In the genomic region with DNA sequence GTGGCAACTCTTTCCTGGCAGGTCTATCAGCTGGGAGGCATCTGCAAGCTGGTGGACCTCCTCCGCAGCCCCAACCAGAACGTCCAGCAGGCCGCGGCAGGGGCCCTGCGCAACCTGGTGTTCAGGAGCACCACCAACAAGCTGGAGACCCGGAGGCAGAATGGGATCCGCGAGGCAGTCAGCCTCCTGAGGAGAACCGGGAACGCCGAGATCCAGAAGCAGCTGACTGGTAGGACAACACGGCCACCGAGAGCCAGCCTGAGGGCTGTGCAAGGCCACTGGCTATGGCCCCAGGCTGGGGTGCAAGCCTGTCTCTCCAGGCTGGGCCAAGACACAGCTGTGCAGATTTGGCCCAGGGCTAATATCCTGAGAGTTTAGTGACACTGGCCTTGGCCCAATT, we compare ENCODE assay signal across 1 cellular context.
TF ChIP-seq lines count a peak whose summit lies in the region.

No MANE protein-coding gene starts in this region.

TF ChIP-seq in H1, 55 proteins besides CTCF, POLR2A, EP300 and RAD21 (continued from another document):
- TF ChIP-seq EGR1 (IDR thresholded peaks at IDR 0.05; ENCODE audit: borderline replicate concordance, low read depth, low read length) (no peak), ATF2 (IDR thresholded peaks at IDR 0.05; ENCODE audit: low read length) (no peak), PHF8 (conservative IDR thresholded peaks at IDR 0.05; ENCODE audit: low read depth, low read length) (no peak), JUND (IDR thresholded peaks at IDR 0.05; ENCODE audit: low read length) (no peak), SP1 (IDR thresholded peaks at IDR 0.05; ENCODE audit: low read depth, low read length) (no peak), GTF2F1 (IDR thresholded peaks at IDR 0.05; ENCODE audit: borderline replicate concordance, low read depth, low read length) (no peak), TBP (IDR thresholded peaks at IDR 0.05; ENCODE audit: low read depth, low read length) (no peak), JUN (IDR thresholded peaks at IDR 0.05; ENCODE audit: low read depth, low read length) (no peak), KDM1A (IDR thresholded peaks at IDR 0.05; ENCODE audit: borderline replicate concordance, low read length) (no peak), NRF1 (IDR thresholded peaks at IDR 0.05; ENCODE audit: low read depth, low read length) (no peak), SIN3A (conservative IDR thresholded peaks at IDR 0.05 in 1 of 2, IDR thresholded peaks at IDR 0.05 in 1 of 2; ENCODE audit: low read depth in 1 of 2, low read length in 2 of 2) (no peak), GABPA (IDR thresholded peaks at IDR 0.05; ENCODE audit: borderline replicate concordance, insufficient read depth, low read length) (no peak), BCL11A (IDR thresholded peaks at IDR 0.05; ENCODE audit: low read depth in 2 of 2, low read length in 2 of 2) (no peak), CBX5 (IDR thresholded peaks at IDR 0.05; ENCODE audit: low read depth, low read length) (no peak), NANOG (IDR thresholded peaks at IDR 0.05; ENCODE audit: insufficient read depth, low read depth, low read length, poor library complexity, severe bottlenecking) (no peak), ASH2L (IDR thresholded peaks at IDR 0.05; ENCODE audit: low read length) (no peak)
- TF ChIP-seq, protein P1, sequence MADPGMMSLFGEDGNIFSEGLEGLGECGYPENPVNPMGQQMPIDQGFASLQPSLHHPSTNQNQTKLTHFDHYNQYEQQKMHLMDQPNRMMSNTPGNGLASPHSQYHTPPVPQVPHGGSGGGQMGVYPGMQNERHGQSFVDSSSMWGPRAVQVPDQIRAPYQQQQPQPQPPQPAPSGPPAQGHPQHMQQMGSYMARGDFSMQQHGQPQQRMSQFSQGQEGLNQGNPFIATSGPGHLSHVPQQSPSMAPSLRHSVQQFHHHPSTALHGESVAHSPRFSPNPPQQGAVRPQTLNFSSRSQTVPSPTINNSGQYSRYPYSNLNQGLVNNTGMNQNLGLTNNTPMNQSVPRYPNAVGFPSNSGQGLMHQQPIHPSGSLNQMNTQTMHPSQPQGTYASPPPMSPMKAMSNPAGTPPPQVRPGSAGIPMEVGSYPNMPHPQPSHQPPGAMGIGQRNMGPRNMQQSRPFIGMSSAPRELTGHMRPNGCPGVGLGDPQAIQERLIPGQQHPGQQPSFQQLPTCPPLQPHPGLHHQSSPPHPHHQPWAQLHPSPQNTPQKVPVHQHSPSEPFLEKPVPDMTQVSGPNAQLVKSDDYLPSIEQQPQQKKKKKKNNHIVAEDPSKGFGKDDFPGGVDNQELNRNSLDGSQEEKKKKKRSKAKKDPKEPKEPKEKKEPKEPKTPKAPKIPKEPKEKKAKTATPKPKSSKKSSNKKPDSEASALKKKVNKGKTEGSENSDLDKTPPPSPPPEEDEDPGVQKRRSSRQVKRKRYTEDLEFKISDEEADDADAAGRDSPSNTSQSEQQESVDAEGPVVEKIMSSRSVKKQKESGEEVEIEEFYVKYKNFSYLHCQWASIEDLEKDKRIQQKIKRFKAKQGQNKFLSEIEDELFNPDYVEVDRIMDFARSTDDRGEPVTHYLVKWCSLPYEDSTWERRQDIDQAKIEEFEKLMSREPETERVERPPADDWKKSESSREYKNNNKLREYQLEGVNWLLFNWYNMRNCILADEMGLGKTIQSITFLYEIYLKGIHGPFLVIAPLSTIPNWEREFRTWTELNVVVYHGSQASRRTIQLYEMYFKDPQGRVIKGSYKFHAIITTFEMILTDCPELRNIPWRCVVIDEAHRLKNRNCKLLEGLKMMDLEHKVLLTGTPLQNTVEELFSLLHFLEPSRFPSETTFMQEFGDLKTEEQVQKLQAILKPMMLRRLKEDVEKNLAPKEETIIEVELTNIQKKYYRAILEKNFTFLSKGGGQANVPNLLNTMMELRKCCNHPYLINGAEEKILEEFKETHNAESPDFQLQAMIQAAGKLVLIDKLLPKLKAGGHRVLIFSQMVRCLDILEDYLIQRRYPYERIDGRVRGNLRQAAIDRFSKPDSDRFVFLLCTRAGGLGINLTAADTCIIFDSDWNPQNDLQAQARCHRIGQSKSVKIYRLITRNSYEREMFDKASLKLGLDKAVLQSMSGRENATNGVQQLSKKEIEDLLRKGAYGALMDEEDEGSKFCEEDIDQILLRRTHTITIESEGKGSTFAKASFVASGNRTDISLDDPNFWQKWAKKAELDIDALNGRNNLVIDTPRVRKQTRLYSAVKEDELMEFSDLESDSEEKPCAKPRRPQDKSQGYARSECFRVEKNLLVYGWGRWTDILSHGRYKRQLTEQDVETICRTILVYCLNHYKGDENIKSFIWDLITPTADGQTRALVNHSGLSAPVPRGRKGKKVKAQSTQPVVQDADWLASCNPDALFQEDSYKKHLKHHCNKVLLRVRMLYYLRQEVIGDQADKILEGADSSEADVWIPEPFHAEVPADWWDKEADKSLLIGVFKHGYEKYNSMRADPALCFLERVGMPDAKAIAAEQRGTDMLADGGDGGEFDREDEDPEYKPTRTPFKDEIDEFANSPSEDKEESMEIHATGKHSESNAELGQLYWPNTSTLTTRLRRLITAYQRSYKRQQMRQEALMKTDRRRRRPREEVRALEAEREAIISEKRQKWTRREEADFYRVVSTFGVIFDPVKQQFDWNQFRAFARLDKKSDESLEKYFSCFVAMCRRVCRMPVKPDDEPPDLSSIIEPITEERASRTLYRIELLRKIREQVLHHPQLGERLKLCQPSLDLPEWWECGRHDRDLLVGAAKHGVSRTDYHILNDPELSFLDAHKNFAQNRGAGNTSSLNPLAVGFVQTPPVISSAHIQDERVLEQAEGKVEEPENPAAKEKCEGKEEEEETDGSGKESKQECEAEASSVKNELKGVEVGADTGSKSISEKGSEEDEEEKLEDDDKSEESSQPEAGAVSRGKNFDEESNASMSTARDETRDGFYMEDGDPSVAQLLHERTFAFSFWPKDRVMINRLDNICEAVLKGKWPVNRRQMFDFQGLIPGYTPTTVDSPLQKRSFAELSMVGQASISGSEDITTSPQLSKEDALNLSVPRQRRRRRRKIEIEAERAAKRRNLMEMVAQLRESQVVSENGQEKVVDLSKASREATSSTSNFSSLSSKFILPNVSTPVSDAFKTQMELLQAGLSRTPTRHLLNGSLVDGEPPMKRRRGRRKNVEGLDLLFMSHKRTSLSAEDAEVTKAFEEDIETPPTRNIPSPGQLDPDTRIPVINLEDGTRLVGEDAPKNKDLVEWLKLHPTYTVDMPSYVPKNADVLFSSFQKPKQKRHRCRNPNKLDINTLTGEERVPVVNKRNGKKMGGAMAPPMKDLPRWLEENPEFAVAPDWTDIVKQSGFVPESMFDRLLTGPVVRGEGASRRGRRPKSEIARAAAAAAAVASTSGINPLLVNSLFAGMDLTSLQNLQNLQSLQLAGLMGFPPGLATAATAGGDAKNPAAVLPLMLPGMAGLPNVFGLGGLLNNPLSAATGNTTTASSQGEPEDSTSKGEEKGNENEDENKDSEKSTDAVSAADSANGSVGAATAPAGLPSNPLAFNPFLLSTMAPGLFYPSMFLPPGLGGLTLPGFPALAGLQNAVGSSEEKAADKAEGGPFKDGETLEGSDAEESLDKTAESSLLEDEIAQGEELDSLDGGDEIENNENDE (IDR thresholded peaks at IDR 0.05; ENCODE audit: insufficient replicate concordance, low read length), result no peak
